29 cellular contexts compared by ENCODE assay signal in genomic region chr17:55307879-55308278, GRCh38.
"Had no signal": no experiment of that assay in that cellular context is flagged by ENCODE, and none has a peak within 500 bp of the region (broad histone marks: within the 10 kb centered on the region; RNA-seq: fewer than 3 reads in every experiment).

No MANE protein-coding gene starts in this region.

- DNase-seq: stimulated activated CD4-positive, alpha-beta T cell treated with anti-CD3 and anti-CD28 coated beads, Interleukin-2, amount 100 ng/mL, for 48 hours; stimulated activated CD4-positive, alpha-beta T cell treated with anti-CD3 and anti-CD28 coated beads, Interleukin-4, amount 100 ng/mL, for 1 hour; stimulated activated CD4-positive, alpha-beta T cell treated with anti-CD3 and anti-CD28 coated beads, Interleukin-4, amount 100 ng/mL, for 24 hours; stimulated activated CD4-positive, alpha-beta T cell treated with anti-CD3 and anti-CD28 coated beads, Interleukin-4, amount 100 ng/mL, for 4 hours; stimulated activated CD8-positive, alpha-beta memory T cell treated with anti-CD3 and anti-CD28 coated beads, Interleukin-4, amount 100 ng/mL, for 48 hours; stimulated activated naive B cell treated with anti-CD40 and anti-IgM and Interleukin-4, amounts not matched to agents 10 μg/mL and 1 μg/mL and 100 μg/mL, for 72 hours; stimulated activated naive CD4-positive, alpha-beta T cell; stimulated activated naive CD4-positive, alpha-beta T cell treated with Interleukin-2 at 50 U/mL for 16 hours; stimulated activated naive CD8-positive, alpha-beta T cell treated with anti-CD3 and anti-CD28 coated beads, Interleukin-15, amount 100 ng/mL, for 72 hours; stimulated activated naive CD8-positive, alpha-beta T cell treated with anti-CD3 and anti-CD28 coated beads, Interleukin-15, Interleukin-2, amounts not matched to agents 100 U/mL and 50 U/mL, for 24 hours; stomach; substantia nigra; testis; thyroid gland; tibial artery; transverse colon; trophoblast cell; upper lobe of left lung; upper lobe of right lung; uterus had no signal

- H3K27ac ChIP-seq: stomach, suprapubic skin, testis, thoracic aorta, thyroid gland, tibial artery, tibial nerve, transverse colon, upper lobe of left lung, upper lobe of right lung, uterus, vagina had no signal

- ATAC-seq: stimulated activated effector memory CD8-positive, alpha-beta T cell treated with anti-CD3 and anti-CD28 coated beads, Interleukin-12 subunit alpha, Interleukin-12 subunit beta, amount 100 ng/mL, for 72 hours; stimulated activated memory B cell treated with anti-CD40 and anti-IgM and Interleukin-4, amounts not matched to agents 10 μg/mL and 1 μg/mL and 100 μg/mL, for 72 hours; stimulated activated naive B cell treated with anti-CD40 and anti-IgM and Interleukin-4, amounts not matched to agents 10 μg/mL and 1 μg/mL and 100 μg/mL, for 72 hours; stimulated activated naive CD8-positive, alpha-beta T cell treated with anti-CD3 and anti-CD28 coated beads, Interleukin-15, amount 100 ng/mL, for 72 hours; stimulated activated naive CD8-positive, alpha-beta T cell treated with anti-CD3 and anti-CD28 coated beads, Interleukin-15, Interleukin-2, amounts not matched to agents 100 U/mL and 50 U/mL, for 24 hours; upper lobe of right lung had no signal

- H3K9me3 Mint-ChIP-seq: stimulated activated effector memory CD8-positive, alpha-beta T cell treated with anti-CD3 and anti-CD28 coated beads, Interleukin-12 subunit alpha, Interleukin-12 subunit beta, amount 100 ng/mL, for 72 hours; stimulated activated memory B cell treated with anti-CD40 and anti-IgM and Interleukin-4, amounts not matched to agents 10 μg/mL and 1 μg/mL and 100 μg/mL, for 72 hours; stimulated activated naive B cell treated with anti-CD40 and anti-IgM and Interleukin-4, amounts not matched to agents 10 μg/mL and 1 μg/mL and 100 μg/mL, for 72 hours; stimulated activated naive CD8-positive, alpha-beta T cell treated with anti-CD3 and anti-CD28 coated beads, Interleukin-15, amount 100 ng/mL, for 72 hours; stimulated activated naive CD8-positive, alpha-beta T cell treated with anti-CD3 and anti-CD28 coated beads, Interleukin-15, Interleukin-2, amounts not matched to agents 100 ng/mL and 50 ng/mL, for 24 hours; type B pancreatic cell had no signal

- H3K27ac Mint-ChIP-seq: stimulated activated effector memory CD8-positive, alpha-beta T cell treated with anti-CD3 and anti-CD28 coated beads, Interleukin-12 subunit alpha, Interleukin-12 subunit beta, amount 100 ng/mL, for 72 hours; stimulated activated memory B cell treated with anti-CD40 and anti-IgM and Interleukin-4, amounts not matched to agents 10 μg/mL and 1 μg/mL and 100 μg/mL, for 72 hours; stimulated activated naive B cell treated with anti-CD40 and anti-IgM and Interleukin-4, amounts not matched to agents 10 μg/mL and 1 μg/mL and 100 μg/mL, for 72 hours; stimulated activated naive CD8-positive, alpha-beta T cell treated with anti-CD3 and anti-CD28 coated beads, Interleukin-15, amount 100 ng/mL, for 72 hours; stimulated activated naive CD8-positive, alpha-beta T cell treated with anti-CD3 and anti-CD28 coated beads, Interleukin-15, Interleukin-2, amounts not matched to agents 100 ng/mL and 50 ng/mL, for 24 hours; type B pancreatic cell had no signal

- H3K4me1 ChIP-seq: suprapubic skin, testis, thyroid gland, upper lobe of right lung, uterus, vagina had no signal

- H3K27me3 Mint-ChIP-seq: type B pancreatic cell had no signal

- H3K36me3 ChIP-seq: stomach, suprapubic skin, thoracic aorta, thyroid gland, tibial artery, tibial nerve, transverse colon, upper lobe of left lung, upper lobe of right lung, uterus, vagina had no signal

- H3K4me3 ChIP-seq: stomach, suprapubic skin, testis, thoracic aorta, thyroid gland, tibial artery, tibial nerve, transverse colon, upper lobe of left lung, upper lobe of right lung, uterus, vagina had no signal

- FAIRE-seq: urothelium cell line had no signal

- H3K9me3 ChIP-seq: stomach, suprapubic skin, testis, thoracic aorta, thyroid gland, tibial artery, tibial nerve, transverse colon, upper lobe of left lung, upper lobe of right lung, uterus, vagina had no signal

- H3K4me1 Mint-ChIP-seq: stimulated activated naive CD8-positive, alpha-beta T cell treated with anti-CD3 and anti-CD28 coated beads, Interleukin-15, amount 100 ng/mL, for 72 hours had no signal

- H3K27me3 ChIP-seq: stomach, suprapubic skin, testis, thyroid gland, tibial artery, tibial nerve, transverse colon, upper lobe of left lung, upper lobe of right lung, uterus, vagina had no signal

- H3K4me3 Mint-ChIP-seq: stimulated activated effector memory CD8-positive, alpha-beta T cell treated with anti-CD3 and anti-CD28 coated beads, Interleukin-12 subunit alpha, Interleukin-12 subunit beta, amount 100 ng/mL, for 72 hours; stimulated activated memory B cell treated with anti-CD40 and anti-IgM and Interleukin-4, amounts not matched to agents 10 μg/mL and 1 μg/mL and 100 μg/mL, for 72 hours; stimulated activated naive B cell treated with anti-CD40 and anti-IgM and Interleukin-4, amounts not matched to agents 10 μg/mL and 1 μg/mL and 100 μg/mL, for 72 hours; stimulated activated naive CD8-positive, alpha-beta T cell treated with anti-CD3 and anti-CD28 coated beads, Interleukin-15, amount 100 ng/mL, for 72 hours; stimulated activated naive CD8-positive, alpha-beta T cell treated with anti-CD3 and anti-CD28 coated beads, Interleukin-15, Interleukin-2, amounts not matched to agents 100 ng/mL and 50 ng/mL, for 24 hours; type B pancreatic cell had no signal

- H3K36me3 Mint-ChIP-seq: stimulated activated effector memory CD8-positive, alpha-beta T cell treated with anti-CD3 and anti-CD28 coated beads, Interleukin-12 subunit alpha, Interleukin-12 subunit beta, amount 100 ng/mL, for 72 hours; stimulated activated memory B cell treated with anti-CD40 and anti-IgM and Interleukin-4, amounts not matched to agents 10 μg/mL and 1 μg/mL and 100 μg/mL, for 72 hours; stimulated activated naive B cell treated with anti-CD40 and anti-IgM and Interleukin-4, amounts not matched to agents 10 μg/mL and 1 μg/mL and 100 μg/mL, for 72 hours; type B pancreatic cell had no signal
